In the genomic region with DNA sequence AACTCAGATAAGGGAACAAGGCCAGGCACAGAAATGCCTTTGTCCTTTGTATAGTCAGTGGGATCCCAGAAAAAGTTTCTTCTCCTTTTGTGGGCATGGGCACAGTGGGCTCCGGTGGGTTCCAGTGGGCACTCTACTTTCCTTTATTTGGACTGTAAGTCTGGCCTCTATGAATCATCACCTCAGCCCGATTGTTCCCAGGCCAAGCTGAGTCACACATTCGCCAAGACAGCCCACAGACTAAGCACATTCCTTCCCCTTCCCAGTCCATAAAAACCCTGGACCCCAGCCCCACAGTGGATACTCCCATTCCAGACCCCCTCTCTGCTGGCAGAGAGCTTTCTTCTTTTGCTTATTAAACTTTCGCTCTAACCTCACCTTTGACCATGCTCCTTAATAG, we compare ENCODE assay signal across 20 cellular contexts.
DNase-seq lines count a peak whose midpoint lies in the region; ATAC-seq, FAIRE-seq and TF ChIP-seq lines count a peak whose summit lies in the region.
"Had no signal": no experiment of that assay in that cellular context is flagged by ENCODE, and none has a peak within 500 bp of the region (broad histone marks: within the 10 kb centered on the region; RNA-seq: fewer than 3 reads in every experiment).

No MANE protein-coding gene starts in this region.

- H3K9me3 Mint-ChIP-seq in osteocyte (ENCODE audit: unreplicated experiment) = peaks cover 23% of the 10 kb centered on the region
- H3K9me3 Mint-ChIP-seq in CD8-positive, alpha-beta T cell = peaks cover 13% of the 10 kb centered on the region

- WGBS in prostate gland = 70% methylated on average over 4 of the region's 4 CpGs

- DNase-seq in H54 (ENCODE audit: insufficient read length, low spot score) (peak; percentile 16), SJSA1 (ENCODE audit: low read depth in 1 of 2, low spot score in 2 of 2) (peak; percentile 47 to 61), fibroblast of mammary gland (ENCODE audit: low read depth) (peak; percentile 63), osteocyte (ENCODE audit: extremely low spot score, unreplicated experiment) (no peak), prostate gland (ENCODE audit: low spot score) (no peak), DMS114 treated with DMSO at 0.1 percent for 48 hours (lab: John Stamatoyannopoulos, UW; ENCODE audit: unreplicated experiment) (no peak)
- no peak for DNase-seq in CD8-positive, alpha-beta T cell
- DNase-seq: activated CD4-positive, alpha-beta T cell treated with anti-CD3 and anti-CD28 coated beads for 48 hours; activated T-cell treated with anti-CD3 and anti-CD28 coated beads, Interleukin-2, amount 50 U/mL, for 48 hours; CD4-positive, CD25-positive, alpha-beta regulatory T cell; effector memory CD4-positive, alpha-beta T cell; heart right ventricle; NCI-H1417 treated with DMSO at 0.1 percent for 48 hours; NCI-H510A had no signal

- peaks cover 10% of the 10 kb centered on the region for H3K4me1 Mint-ChIP-seq in osteocyte (ENCODE audit: unreplicated experiment)
- H3K4me1 Mint-ChIP-seq in CD8-positive, alpha-beta T cell (ENCODE audit: low read depth) = no peaks in the 10 kb centered on the region
- H3K4me1 Mint-ChIP-seq: IgD-negative memory B cell, nephron had no signal

- TF ChIP-seq CTCF in fibroblast of mammary gland (conservative IDR thresholded peaks at IDR 0.05; ENCODE audit: control insufficient read depth, insufficient read depth, low read depth, low read length) (no peak), osteocyte (IDR thresholded peaks at IDR 0.05) (no peak), prostate gland (IDR thresholded peaks at IDR 0.05) (no peak)
- no peak for TF ChIP-seq CTCF in CD8-positive, alpha-beta T cell (IDR thresholded peaks at IDR 0.05)

- POLR2A ChIA-PET in CD8-positive, alpha-beta T cell (lab: Charles Lee) = no interaction called here

- no peak for ATAC-seq in CD8-positive, alpha-beta T cell
- ATAC-seq in GM18907 (IDR thresholded peaks at IDR 0.05; ENCODE audit: unreplicated experiment) = no peak
- ATAC-seq: left lobe of liver had no signal

- H3K9me3 ChIP-seq in SJSA1 (replicated peaks) (0 out of 2 replicates have a peak, but pooled peaks cover 4% of the 10 kb centered on the region), prostate gland (no peaks in the 10 kb centered on the region)
- no peaks in the 10 kb centered on the region for H3K9me3 ChIP-seq in CD8-positive, alpha-beta T cell (ENCODE audit: low read length)

- TF ChIP-seq POLR2A in H54 (IDR thresholded peaks at IDR 0.05; ENCODE audit: low read depth, low read length) = no peak
- no peak for TF ChIP-seq POLR2A in prostate gland (IDR thresholded peaks at IDR 0.05)

- peak overlapping the region; percentile 19 for H3K27ac Mint-ChIP-seq in osteocyte (ENCODE audit: unreplicated experiment)
- H3K27ac Mint-ChIP-seq in CD8-positive, alpha-beta T cell = no peak overlapping the region
- H3K27ac Mint-ChIP-seq: CD4-positive, CD25-positive, alpha-beta regulatory T cell; IgD-negative memory B cell; nephron had no signal

- intact Hi-C loops in CD8-positive, alpha-beta T cell (cut with DNase I, micrococcal nuclease) = no loop called here
- intact Hi-C loops in prostate gland (cut with DNase I) = no loop called here

- H3K27ac ChIP-seq in SJSA1 (no peak overlapping the region), prostate gland (no peak overlapping the region)
- H3K27ac ChIP-seq in CD8-positive, alpha-beta T cell (ENCODE audit: low read depth, low read length) = no peak overlapping the region
- H3K27ac ChIP-seq: heart right ventricle had no signal

- FAIRE-seq in H54 (lab: Jason Lieb, UNC) = peak; percentile 95
- FAIRE-seq: G401.6, GM19239 had no signal

- H3K27me3 ChIP-seq in SJSA1 (replicated peaks) (no peaks in the 10 kb centered on the region), prostate gland (replicated peaks; ENCODE audit: insufficient read depth) (no peaks in the 10 kb centered on the region)
- no peaks in the 10 kb centered on the region for H3K27me3 ChIP-seq in CD8-positive, alpha-beta T cell (ENCODE audit: insufficient read depth, low read length)
- H3K27me3 ChIP-seq: heart right ventricle had no signal

- H3K4me3 ChIP-seq in SJSA1 = no peak overlapping the region
- H3K4me3 ChIP-seq in fibroblast of mammary gland (ENCODE audit: control insufficient read depth, low read depth, low read length) = no peak overlapping the region
- H3K4me3 ChIP-seq in CD8-positive, alpha-beta T cell (ENCODE audit: low read depth, low read length) = no peak overlapping the region
- no peak overlapping the region for H3K4me3 ChIP-seq in prostate gland
- H3K4me3 ChIP-seq: heart right ventricle had no signal

- H3K4me1 ChIP-seq in SJSA1 (replicated peaks) (peaks cover 5% of the 10 kb centered on the region; the same call in 1 of the 2 replicates), prostate gland (replicated peaks) (no peaks in the 10 kb centered on the region)
- H3K4me1 ChIP-seq in CD8-positive, alpha-beta T cell (ENCODE audit: insufficient read depth, low read length) = no peaks in the 10 kb centered on the region

- H3K4me3 Mint-ChIP-seq in osteocyte (ENCODE audit: unreplicated experiment) = no peak overlapping the region
- H3K4me3 Mint-ChIP-seq in CD8-positive, alpha-beta T cell = no peak overlapping the region
- H3K4me3 Mint-ChIP-seq: CD4-positive, CD25-positive, alpha-beta regulatory T cell; IgD-negative memory B cell; nephron had no signal

- no peaks in the 10 kb centered on the region for H3K36me3 ChIP-seq in SJSA1
- no peaks in the 10 kb centered on the region for H3K36me3 ChIP-seq in CD8-positive, alpha-beta T cell (ENCODE audit: insufficient read depth, low read length)
- H3K36me3 ChIP-seq in prostate gland = no peaks in the 10 kb centered on the region

- no peaks in the 10 kb centered on the region for H3K27me3 Mint-ChIP-seq in osteocyte (ENCODE audit: unreplicated experiment)
- H3K27me3 Mint-ChIP-seq in CD8-positive, alpha-beta T cell (ENCODE audit: low read depth) = no peaks in the 10 kb centered on the region
- H3K27me3 Mint-ChIP-seq: CD4-positive, CD25-positive, alpha-beta regulatory T cell; IgD-negative memory B cell had no signal

- CTCF ChIA-PET in CD8-positive, alpha-beta T cell (lab: Charles Lee) = no interaction called here

- H3K36me3 Mint-ChIP-seq in osteocyte (ENCODE audit: unreplicated experiment) = peaks cover 16% of the 10 kb centered on the region
- peaks cover 54% of the 10 kb centered on the region for H3K36me3 Mint-ChIP-seq in CD8-positive, alpha-beta T cell

Comparison
In these comparisons a context has a peak if more than half of its experiments do, and no peak if none do; other contexts are left out.
1. DNase-seq: peak in H54 (single experiment), SJSA1 (2 of 2) and fibroblast of mammary gland (single experiment); none in osteocyte (single experiment), CD8-positive, alpha-beta T cell (0 of 7), prostate gland (single experiment) and DMS114 treated with DMSO at 0.1 percent for 48 hours (single experiment).